In the genomic region with DNA sequence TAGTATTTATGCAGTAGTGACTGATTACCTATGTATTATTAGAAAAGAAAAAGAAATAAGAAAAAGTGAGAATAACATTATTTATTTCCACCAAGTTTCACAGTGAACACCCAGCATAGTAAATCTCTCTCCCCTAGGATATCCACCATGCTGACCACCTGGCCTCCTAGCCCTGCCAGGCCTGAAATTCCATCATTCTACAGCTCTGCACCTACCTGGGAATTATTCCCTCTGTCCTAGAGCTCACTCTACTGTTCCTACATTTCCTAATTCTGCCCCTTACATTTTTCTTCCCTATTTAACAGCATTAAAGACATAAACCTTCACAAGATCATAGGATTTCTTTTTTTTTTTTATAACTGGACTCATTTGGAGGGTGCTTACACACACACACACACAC, we compare ENCODE assay signal across 1 cellular context.
TF ChIP-seq lines count a peak whose summit lies in the region.

No MANE protein-coding gene starts in this region.

TF ChIP-seq in GM23338, 12 proteins besides CTCF, POLR2A, EP300 and RAD21 (continued from another document):
- TF ChIP-seq, protein P1, sequence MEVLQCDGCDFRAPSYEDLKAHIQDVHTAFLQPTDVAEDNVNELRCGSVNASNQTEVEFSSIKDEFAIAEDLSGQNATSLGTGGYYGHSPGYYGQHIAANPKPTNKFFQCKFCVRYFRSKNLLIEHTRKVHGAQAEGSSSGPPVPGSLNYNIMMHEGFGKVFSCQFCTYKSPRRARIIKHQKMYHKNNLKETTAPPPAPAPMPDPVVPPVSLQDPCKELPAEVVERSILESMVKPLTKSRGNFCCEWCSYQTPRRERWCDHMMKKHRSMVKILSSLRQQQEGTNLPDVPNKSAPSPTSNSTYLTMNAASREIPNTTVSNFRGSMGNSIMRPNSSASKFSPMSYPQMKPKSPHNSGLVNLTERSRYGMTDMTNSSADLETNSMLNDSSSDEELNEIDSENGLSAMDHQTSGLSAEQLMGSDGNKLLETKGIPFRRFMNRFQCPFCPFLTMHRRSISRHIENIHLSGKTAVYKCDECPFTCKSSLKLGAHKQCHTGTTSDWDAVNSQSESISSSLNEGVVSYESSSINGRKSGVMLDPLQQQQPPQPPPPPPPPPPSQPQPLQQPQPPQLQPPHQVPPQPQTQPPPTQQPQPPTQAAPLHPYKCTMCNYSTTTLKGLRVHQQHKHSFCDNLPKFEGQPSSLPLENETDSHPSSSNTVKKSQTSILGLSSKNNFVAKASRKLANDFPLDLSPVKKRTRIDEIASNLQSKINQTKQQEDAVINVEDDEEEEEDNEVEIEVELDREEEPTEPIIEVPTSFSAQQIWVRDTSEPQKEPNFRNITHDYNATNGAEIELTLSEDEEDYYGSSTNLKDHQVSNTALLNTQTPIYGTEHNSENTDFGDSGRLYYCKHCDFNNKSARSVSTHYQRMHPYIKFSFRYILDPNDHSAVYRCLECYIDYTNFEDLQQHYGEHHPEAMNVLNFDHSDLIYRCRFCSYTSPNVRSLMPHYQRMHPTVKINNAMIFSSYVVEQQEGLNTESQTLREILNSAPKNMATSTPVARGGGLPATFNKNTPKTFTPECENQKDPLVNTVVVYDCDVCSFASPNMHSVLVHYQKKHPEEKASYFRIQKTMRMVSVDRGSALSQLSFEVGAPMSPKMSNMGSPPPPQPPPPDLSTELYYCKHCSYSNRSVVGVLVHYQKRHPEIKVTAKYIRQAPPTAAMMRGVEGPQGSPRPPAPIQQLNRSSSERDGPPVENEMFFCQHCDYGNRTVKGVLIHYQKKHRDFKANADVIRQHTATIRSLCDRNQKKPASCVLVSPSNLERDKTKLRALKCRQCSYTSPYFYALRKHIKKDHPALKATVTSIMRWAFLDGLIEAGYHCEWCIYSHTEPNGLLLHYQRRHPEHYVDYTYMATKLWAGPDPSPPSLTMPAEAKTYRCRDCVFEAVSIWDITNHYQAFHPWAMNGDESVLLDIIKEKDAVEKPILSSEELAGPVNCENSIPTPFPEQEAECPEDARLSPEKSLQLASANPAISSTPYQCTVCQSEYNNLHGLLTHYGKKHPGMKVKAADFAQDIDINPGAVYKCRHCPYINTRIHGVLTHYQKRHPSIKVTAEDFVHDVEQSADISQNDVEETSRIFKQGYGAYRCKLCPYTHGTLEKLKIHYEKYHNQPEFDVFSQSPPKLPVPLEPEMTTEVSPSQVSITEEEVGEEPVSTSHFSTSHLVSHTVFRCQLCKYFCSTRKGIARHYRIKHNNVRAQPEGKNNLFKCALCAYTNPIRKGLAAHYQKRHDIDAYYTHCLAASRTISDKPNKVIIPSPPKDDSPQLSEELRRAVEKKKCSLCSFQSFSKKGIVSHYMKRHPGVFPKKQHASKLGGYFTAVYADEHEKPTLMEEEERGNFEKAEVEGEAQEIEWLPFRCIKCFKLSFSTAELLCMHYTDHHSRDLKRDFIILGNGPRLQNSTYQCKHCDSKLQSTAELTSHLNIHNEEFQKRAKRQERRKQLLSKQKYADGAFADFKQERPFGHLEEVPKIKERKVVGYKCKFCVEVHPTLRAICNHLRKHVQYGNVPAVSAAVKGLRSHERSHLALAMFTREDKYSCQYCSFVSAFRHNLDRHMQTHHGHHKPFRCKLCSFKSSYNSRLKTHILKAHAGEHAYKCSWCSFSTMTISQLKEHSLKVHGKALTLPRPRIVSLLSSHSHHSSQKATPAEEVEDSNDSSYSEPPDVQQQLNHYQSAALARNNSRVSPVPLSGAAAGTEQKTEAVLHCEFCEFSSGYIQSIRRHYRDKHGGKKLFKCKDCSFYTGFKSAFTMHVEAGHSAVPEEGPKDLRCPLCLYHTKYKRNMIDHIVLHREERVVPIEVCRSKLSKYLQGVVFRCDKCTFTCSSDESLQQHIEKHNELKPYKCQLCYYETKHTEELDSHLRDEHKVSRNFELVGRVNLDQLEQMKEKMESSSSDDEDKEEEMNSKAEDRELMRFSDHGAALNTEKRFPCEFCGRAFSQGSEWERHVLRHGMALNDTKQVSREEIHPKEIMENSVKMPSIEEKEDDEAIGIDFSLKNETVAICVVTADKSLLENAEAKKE (CRISPR knock-in tag; IDR thresholded peaks at IDR 0.05) = no peak
- TF ChIP-seq NANOG (IDR thresholded peaks at IDR 0.05; ENCODE audit: borderline replicate concordance) (no peak), CREB1 (CRISPR knock-in tag; IDR thresholded peaks at IDR 0.05; ENCODE audit: low read depth) (no peak), EZH2 (IDR thresholded peaks at IDR 0.05; ENCODE audit: low read depth, unreplicated experiment) (no peak), ZNF114 (CRISPR knock-in tag; IDR thresholded peaks at IDR 0.05) (no peak), POLR2AphosphoS5 (IDR thresholded peaks at IDR 0.05; ENCODE audit: low read depth) (no peak), ZNF331 (CRISPR knock-in tag; IDR thresholded peaks at IDR 0.05; ENCODE audit: low read depth) (no peak)
TF ChIP-seq in GM23338: peak in this region for 0.
